ENCODE assay signal across 1 cellular context in genomic region chr6:130943738-130944137, GRCh38.
TF ChIP-seq lines count a peak whose summit lies in the region.

No MANE protein-coding gene starts in this region.

TF ChIP-seq in HepG2, 621 proteins besides CTCF, POLR2A, EP300 and RAD21 (continued from another document and continues in another):
- TF ChIP-seq THRA (CRISPR knock-in tag; IDR thresholded peaks at IDR 0.05; ENCODE audit: borderline replicate concordance) (peak; percentile 25; the same call in 1 of the 2 replicates), CEBPG (CRISPR knock-in tag; IDR thresholded peaks at IDR 0.05) (peak; percentile 80), MYPOP (CRISPR knock-in tag; IDR thresholded peaks at IDR 0.05) (no peak), NFE2 (CRISPR knock-in tag; IDR thresholded peaks at IDR 0.05) (no peak), NFKBIZ (CRISPR knock-in tag; IDR thresholded peaks at IDR 0.05) (no peak), MAZ (IDR thresholded peaks at IDR 0.05; ENCODE audit: borderline replicate concordance, low read depth, low read length) (no peak), MAZ (CRISPR knock-in tag; IDR thresholded peaks at IDR 0.05; ENCODE audit: low read depth) (no peak), ZFP36L1 (CRISPR knock-in tag; IDR thresholded peaks at IDR 0.05) (0 out of 2 replicates have a peak, but pooled peaks have one; percentile 5), ZNF496 (CRISPR knock-in tag; IDR thresholded peaks at IDR 0.05; ENCODE audit: insufficient replicate concordance) (no peak), ELF3 (CRISPR knock-in tag; IDR thresholded peaks at IDR 0.05) (peak; percentile 77), HMG20A (CRISPR knock-in tag; IDR thresholded peaks at IDR 0.05; ENCODE audit: borderline replicate concordance) (peak; percentile 70; the same call in 1 of the 2 replicates), RXRB (CRISPR knock-in tag; IDR thresholded peaks at IDR 0.05; ENCODE audit: borderline replicate concordance) (peak; percentile 39; the same call in 1 of the 2 replicates), SAP130 (CRISPR knock-in tag; IDR thresholded peaks at IDR 0.05; ENCODE audit: low read depth) (peak; percentile 54), GATAD2A (CRISPR knock-in tag; IDR thresholded peaks at IDR 0.05) (peak; percentile 44), ZNF451 (CRISPR knock-in tag; IDR thresholded peaks at IDR 0.05) (no peak), ZNF619 (CRISPR knock-in tag; IDR thresholded peaks at IDR 0.05) (no peak), DDIT3 (CRISPR knock-in tag; IDR thresholded peaks at IDR 0.05) (no peak), MXD3 (CRISPR knock-in tag; IDR thresholded peaks at IDR 0.05) (no peak), CHCHD3 (CRISPR knock-in tag; IDR thresholded peaks at IDR 0.05) (no peak), KDM3A (CRISPR knock-in tag; IDR thresholded peaks at IDR 0.05; ENCODE audit: low read depth) (no peak), YY1 (IDR thresholded peaks at IDR 0.05; ENCODE audit: insufficient read depth, insufficient replicate concordance, low read depth, low read length) (no peak), NAIF1 (CRISPR knock-in tag; IDR thresholded peaks at IDR 0.05; ENCODE audit: borderline replicate concordance) (0 out of 2 replicates have a peak, but pooled peaks have one; percentile 34), ARHGAP35 (CRISPR knock-in tag; IDR thresholded peaks at IDR 0.05; ENCODE audit: borderline replicate concordance) (no peak), SMC3 (IDR thresholded peaks at IDR 0.05; ENCODE audit: low read length) (0 out of 2 replicates have a peak, but pooled peaks have one; percentile 1), RARA (CRISPR knock-in tag; IDR thresholded peaks at IDR 0.05) (peak; percentile 42; the same call in 1 of the 2 replicates), SOX6 (IDR thresholded peaks at IDR 0.05) (no peak), SOX6 (CRISPR knock-in tag; IDR thresholded peaks at IDR 0.05) (peak; percentile 87), ZBTB10 (CRISPR knock-in tag; IDR thresholded peaks at IDR 0.05; ENCODE audit: borderline replicate concordance) (no peak), ZBTB20 (CRISPR knock-in tag; IDR thresholded peaks at IDR 0.05; ENCODE audit: borderline replicate concordance, low read depth) (peak; percentile 77; the same call in 1 of the 2 replicates), BCL6 (CRISPR knock-in tag; IDR thresholded peaks at IDR 0.05) (peak; percentile 66), ETV5 (CRISPR knock-in tag; IDR thresholded peaks at IDR 0.05; ENCODE audit: borderline replicate concordance) (peak; percentile 16; the same call in 1 of the 2 replicates), IKZF5 (CRISPR knock-in tag; IDR thresholded peaks at IDR 0.05) (peak; percentile 21; the same call in 1 of the 2 replicates), ZNF776 (CRISPR knock-in tag; IDR thresholded peaks at IDR 0.05) (no peak), SOX13 (IDR thresholded peaks at IDR 0.05) (no peak), SOX13 (CRISPR knock-in tag; conservative IDR thresholded peaks at IDR 0.05 in 1 of 2, IDR thresholded peaks at IDR 0.05 in 1 of 2) (peak in 1 of 2 experiments; percentile 96; a peak in 2 of 4 replicates), KAT8 (CRISPR knock-in tag; IDR thresholded peaks at IDR 0.05) (no peak), SOX5 (CRISPR knock-in tag; IDR thresholded peaks at IDR 0.05; ENCODE audit: borderline replicate concordance) (peak; percentile 94), ZNF788 (CRISPR knock-in tag; IDR thresholded peaks at IDR 0.05; ENCODE audit: borderline replicate concordance) (no peak), TBX2 (CRISPR knock-in tag; IDR thresholded peaks at IDR 0.05; ENCODE audit: borderline replicate concordance) (peak; percentile 36; the same call in 1 of the 2 replicates), ZNF546 (CRISPR knock-in tag; conservative IDR thresholded peaks at IDR 0.05) (no peak), ZNF512B (CRISPR knock-in tag; IDR thresholded peaks at IDR 0.05; ENCODE audit: borderline replicate concordance) (no peak), CHD2 (IDR thresholded peaks at IDR 0.05; ENCODE audit: low read depth, low read length) (no peak), ISL2 (CRISPR knock-in tag; IDR thresholded peaks at IDR 0.05) (0 out of 2 replicates have a peak, but pooled peaks have one; percentile 24), RXRA (CRISPR knock-in tag; IDR thresholded peaks at IDR 0.05) (no peak), HOXA5 (CRISPR knock-in tag; IDR thresholded peaks at IDR 0.05) (no peak), TBL1XR1 (IDR thresholded peaks at IDR 0.05; ENCODE audit: borderline replicate concordance, low read length, partially characterized antibody) (no peak), BHLHE40 (IDR thresholded peaks at IDR 0.05; ENCODE audit: low read length) (no peak), NCOR1 (IDR thresholded peaks at IDR 0.05; ENCODE audit: borderline replicate concordance, low read length) (peak; percentile 24; the same call in 1 of the 2 replicates), MXD4 (CRISPR knock-in tag; IDR thresholded peaks at IDR 0.05) (no peak), TOPORS (CRISPR knock-in tag; IDR thresholded peaks at IDR 0.05) (no peak), FOXA3 (CRISPR knock-in tag; IDR thresholded peaks at IDR 0.05) (peak; percentile 53; the same call in 1 of the 2 replicates), ZBTB43 (CRISPR knock-in tag; conservative IDR thresholded peaks at IDR 0.05) (peak; percentile 75), SIN3A (IDR thresholded peaks at IDR 0.05; ENCODE audit: borderline replicate concordance, low read depth, low read length) (no peak), ZNF746 (CRISPR knock-in tag; IDR thresholded peaks at IDR 0.05) (no peak), CEBPB (IDR thresholded peaks at IDR 0.05; ENCODE audit: borderline replicate concordance, low read depth, low read length) (peak; percentile 29; the same call in 1 of the 2 replicates), ARID5B (CRISPR knock-in tag; IDR thresholded peaks at IDR 0.05) (peak; percentile 84)
